In genomic region chr1:218463194-218464156, GRCh38 we compare ENCODE assay signal across 9 cellular contexts.
DNase-seq lines count a peak whose midpoint lies in the region; ATAC-seq and TF ChIP-seq lines count a peak whose summit lies in the region.
"Had no signal": no experiment of that assay in that cellular context is flagged by ENCODE, and none has a peak within 500 bp of the region (broad histone marks: within the 10 kb centered on the region; RNA-seq: fewer than 3 reads in every experiment).

No MANE protein-coding gene starts in this region.

- H3K9ac ChIP-seq in parathyroid adenoma, result no peak overlapping the region

- H3K36me3 ChIP-seq in SJSA1 (no peaks in the 10 kb centered on the region), parathyroid adenoma (ENCODE audit: control insufficient read depth, insufficient read depth, low read length) (no peaks in the 10 kb centered on the region)

- H2AFZ ChIP-seq in parathyroid adenoma, result peak overlapping the region; percentile 56

- H3K27ac ChIP-seq in SJSA1 (peak overlapping the region; percentile 78), parathyroid adenoma (peak overlapping the region; percentile 17)
- H3K27ac ChIP-seq: VCaP had no signal

- no peaks in the 10 kb centered on the region for H3K79me2 ChIP-seq in parathyroid adenoma

- H3K27me3 ChIP-seq in SJSA1 (replicated peaks) (no peaks in the 10 kb centered on the region), parathyroid adenoma (ENCODE audit: control insufficient read depth, insufficient read depth, low read length) (no peaks in the 10 kb centered on the region)

- H3K9me3 Mint-ChIP-seq in activated naive CD4-positive, alpha-beta T cell treated with anti-CD3 and anti-CD28 coated beads, Interleukin-2, amount 50 U/mL, for 72 hours, result no peaks in the 10 kb centered on the region

- peaks cover 80% of the 10 kb centered on the region for H3K4me1 ChIP-seq in SJSA1 (replicated peaks)
- no peaks in the 10 kb centered on the region for H3K4me1 ChIP-seq in parathyroid adenoma

- H3K4me3 ChIP-seq in SJSA1 (no peak overlapping the region), fibroblast of the aortic adventitia (ENCODE audit: low read depth, low read length) (peak overlapping the region; percentile 36), parathyroid adenoma (ENCODE audit: low read depth, low read length) (no peak overlapping the region)

- no peaks in the 10 kb centered on the region for H3K9me3 ChIP-seq in SJSA1 (replicated peaks)
- no peaks in the 10 kb centered on the region for H3K9me3 ChIP-seq in parathyroid adenoma (ENCODE audit: control insufficient read depth, low read length)

- no peak overlapping the region for H3K27ac Mint-ChIP-seq in activated naive CD4-positive, alpha-beta T cell treated with anti-CD3 and anti-CD28 coated beads, Interleukin-2, amount 50 U/mL, for 72 hours

- ATAC-seq in activated naive CD4-positive, alpha-beta T cell treated with anti-CD3 and anti-CD28 coated beads, Interleukin-2, amount 50 U/mL, for 72 hours, result no peak

- no peaks in the 10 kb centered on the region for H3K36me3 Mint-ChIP-seq in activated naive CD4-positive, alpha-beta T cell treated with anti-CD3 and anti-CD28 coated beads, Interleukin-2, amount 50 U/mL, for 72 hours

- TF ChIP-seq CTCF in fibroblast of the aortic adventitia (IDR thresholded peaks at IDR 0.05; ENCODE audit: insufficient read depth, low read length) (peak; percentile 16), parathyroid adenoma (IDR thresholded peaks at IDR 0.05) (no peak)

- no peak overlapping the region for H3K4me2 ChIP-seq in parathyroid adenoma (ENCODE audit: low read length)

- peak; percentile 84 for DNase-seq in EH (ENCODE audit: low read depth)
- peak; percentile 52 to 67 for DNase-seq in SJSA1 (ENCODE audit: low read depth in 1 of 2, low spot score in 2 of 2)
- DNase-seq in fibroblast of the aortic adventitia (ENCODE audit: low read depth), result peak; percentile 81
- DNase-seq in H4 (ENCODE audit: low spot score), result no peak
- no peak for DNase-seq in activated naive CD4-positive, alpha-beta T cell treated with anti-CD3 and anti-CD28 coated beads, Interleukin-2, amount 50 U/mL, for 72 hours (ENCODE audit: low spot score in 2 of 2)
- no peak for DNase-seq in NCI-H1436 (lab: John Stamatoyannopoulos, UW)
- DNase-seq in activated CD8-positive, alpha-beta memory T cell treated with anti-CD3 and anti-CD28 coated beads, Interleukin-2, amount 50 U/mL, for 4 hours, result no peak

Comparison
In these comparisons a context has a peak if more than half of its experiments do, and no peak if none do; other contexts are left out.
1. DNase-seq: peak in EH (single experiment), SJSA1 (2 of 2) and fibroblast of the aortic adventitia (single experiment); none in H4 (single experiment), activated naive CD4-positive, alpha-beta T cell treated with anti-CD3 and anti-CD28 coated beads, Interleukin-2, amount 50 U/mL, for 72 hours (0 of 2), NCI-H1436 (single experiment) and activated CD8-positive, alpha-beta memory T cell treated with anti-CD3 and anti-CD28 coated beads, Interleukin-2, amount 50 U/mL, for 4 hours (single experiment).